In the genomic region with DNA sequence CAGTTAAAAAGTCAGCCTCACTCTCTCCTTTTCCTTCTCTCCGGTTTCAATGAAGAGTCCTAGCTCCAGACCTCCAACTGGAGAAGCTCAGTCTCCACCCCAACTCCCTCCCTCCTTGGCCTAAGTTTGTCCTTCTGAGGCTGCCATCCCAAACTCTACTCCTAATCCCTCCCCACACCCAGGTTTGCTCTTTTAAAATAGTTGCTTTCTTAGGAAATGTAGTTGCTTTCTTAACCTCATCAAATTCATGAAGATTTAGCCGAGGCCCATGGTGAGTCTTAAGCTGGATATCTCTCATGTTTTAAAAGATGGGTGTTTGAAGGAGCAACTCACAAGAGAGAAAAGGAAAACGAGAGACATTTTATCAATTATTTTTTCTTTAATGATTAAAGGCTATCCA, we compare ENCODE assay signal across 8 cellular contexts. TPM values are rescaled to one million over a fixed set of nuclear protein-coding genes. Genes with fewer than 3 reads are reported as not detected.
DNase-seq lines count a peak whose midpoint lies in the region; ATAC-seq and TF ChIP-seq lines count a peak whose summit lies in the region.

No MANE protein-coding gene starts in this region.

- peaks cover 7% of the 10 kb centered on the region; the same call in 1 of the 2 replicates for H3K4me1 ChIP-seq in SJSA1 (replicated peaks)

- no peak for TF ChIP-seq CTCF in natural killer cell (IDR thresholded peaks at IDR 0.05)

- H3K27ac Mint-ChIP-seq in effector memory CD8-positive, alpha-beta T cell, result peak overlapping the region; percentile 99
- peak overlapping the region; percentile 91 to 99 for H3K27ac Mint-ChIP-seq in natural killer cell

- peak overlapping the region; percentile 64 for H3K4me3 ChIP-seq in SJSA1

- intact Hi-C loops in natural killer cell (cut with micrococcal nuclease), result loop anchor here (5.0 kb wide), 1 partner anchor 305 kb away; a partner anchor contains a TSS

- H3K27me3 ChIP-seq in SJSA1 (replicated peaks), result no peaks in the 10 kb centered on the region

- H3K4me3 Mint-ChIP-seq in effector memory CD8-positive, alpha-beta T cell, result peak overlapping the region; percentile 97 to 99
- peak overlapping the region; percentile 98 for H3K4me3 Mint-ChIP-seq in natural killer cell

- no peaks in the 10 kb centered on the region for H3K27me3 Mint-ChIP-seq in effector memory CD8-positive, alpha-beta T cell
- H3K27me3 Mint-ChIP-seq in natural killer cell (ENCODE audit: low read depth in 2 of 2), result no peaks in the 10 kb centered on the region

- H3K36me3 ChIP-seq in SJSA1, result peaks cover 9% of the 10 kb centered on the region

- peak overlapping the region; percentile 4; the same call in 1 of the 2 replicates for H3K27ac ChIP-seq in SJSA1

- peaks cover 20% of the 10 kb centered on the region for H3K36me3 Mint-ChIP-seq in effector memory CD8-positive, alpha-beta T cell (ENCODE audit: insufficient read depth)
- H3K36me3 Mint-ChIP-seq in natural killer cell, result no peaks in the 10 kb centered on the region

- H3K9me3 ChIP-seq in SJSA1 (replicated peaks), result no peaks in the 10 kb centered on the region

- DNase-seq in SHP77 (lab: John Stamatoyannopoulos, UW) (peak; percentile 2 to 24), SHP77 treated with DMSO at 0.1 percent for 48 hours (lab: John Stamatoyannopoulos, UW) (no peak), SJSA1 (ENCODE audit: low read depth in 1 of 2, low spot score in 2 of 2) (peak; percentile 45 to 50), natural killer cell (no peak)
- peak in 1 of 3 experiments; percentile 3 for DNase-seq in effector memory CD8-positive, alpha-beta T cell

- H3K9me3 Mint-ChIP-seq in effector memory CD8-positive, alpha-beta T cell, result no peaks in the 10 kb centered on the region
- no peaks in the 10 kb centered on the region for H3K9me3 Mint-ChIP-seq in natural killer cell

- peaks cover 33 to 62% of the 10 kb centered on the region in 2 donors for H3K4me1 Mint-ChIP-seq in effector memory CD8-positive, alpha-beta T cell (ENCODE audit: low read depth in 2 of 2)
- peaks cover 52 to 60% of the 10 kb centered on the region in 2 donors for H3K4me1 Mint-ChIP-seq in natural killer cell

- no peak for ATAC-seq in effector memory CD8-positive, alpha-beta T cell (replicated peaks)
- ATAC-seq in natural killer cell (no peak), GM21825 (IDR thresholded peaks at IDR 0.05; ENCODE audit: unreplicated experiment) (no peak), GM19463 (IDR thresholded peaks at IDR 0.05; ENCODE audit: unreplicated experiment) (no peak), GM21723 (IDR thresholded peaks at IDR 0.05; ENCODE audit: unreplicated experiment) (no peak)

RNA-seq across cellular contexts. Expression of a gene that starts 0.9 kb away (rescaled TPM):
- total RNA-seq in SJSA1 (2014; rRNA removed; shearing (Covaris generic)), result 28.6 and 38.1 TPM in 2 replicates
- total RNA-seq in natural killer cell, result 10 to 100 TPM; 21.0 to 27.0 (median 24.4) TPM

Comparison
In these comparisons a context has a peak if more than half of its experiments do, and no peak if none do; other contexts are left out.
1. DNase-seq: peak in SHP77 (2 of 2) and SJSA1 (2 of 2); none in SHP77 treated with DMSO at 0.1 percent for 48 hours (single experiment) and natural killer cell (single experiment).